ENCODE assay signal across 10 cellular contexts in the genomic region with DNA sequence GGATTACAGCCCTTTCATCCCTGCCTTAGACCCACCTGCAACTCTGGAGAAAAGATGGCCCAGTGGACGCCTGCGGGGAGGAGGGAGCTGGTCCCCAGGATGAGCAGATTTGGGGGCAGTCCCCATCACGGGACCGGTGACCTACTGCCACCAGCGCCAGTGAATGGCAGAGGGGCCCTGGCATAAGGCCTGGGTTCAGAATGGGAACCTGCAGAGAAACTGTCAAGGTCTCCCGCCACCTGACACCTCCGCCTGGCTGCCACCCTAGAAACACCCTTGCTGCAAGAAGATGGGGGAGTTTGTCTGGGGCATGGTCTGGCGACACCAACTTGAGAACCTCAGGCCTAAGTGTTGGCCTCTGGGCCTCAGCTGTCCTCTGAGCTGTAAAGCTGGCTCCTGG.
DNase-seq lines count a peak whose midpoint lies in the region; ATAC-seq and TF ChIP-seq lines count a peak whose summit lies in the region.
"Had no signal": no experiment of that assay in that cellular context is flagged by ENCODE, and none has a peak within 500 bp of the region (broad histone marks: within the 10 kb centered on the region; RNA-seq: fewer than 3 reads in every experiment).

No MANE protein-coding gene starts in this region.

- ATAC-seq in memory B cell (ENCODE audit: low read depth): no peak
- ATAC-seq in HG03439 (IDR thresholded peaks at IDR 0.05; ENCODE audit: unreplicated experiment): no peak
- no peak for ATAC-seq in upper lobe of left lung (ENCODE audit: low FRiP score in 2 of 2)

- WGBS in suprapubic skin: 66% methylated on average over 7 of the region's 8 CpGs
- 97 to 100% methylated on average over 4 to 8 of the region's 8 CpGs for WGBS in upper lobe of left lung, 2 donors

- no peaks in the 10 kb centered on the region for H3K9me2 ChIP-seq in MM.1S (replicated peaks; ENCODE audit: insufficient read depth, low read length)

- no peaks in the 10 kb centered on the region for H4K20me1 ChIP-seq in MM.1S (ENCODE audit: insufficient read depth, low read length)

- H3K27me3 ChIP-seq in MM.1S (replicated peaks; ENCODE audit: insufficient read depth, low read length): no peaks in the 10 kb centered on the region
- H3K27me3 ChIP-seq in suprapubic skin: no peaks in the 10 kb centered on the region
- no peaks in the 10 kb centered on the region for H3K27me3 ChIP-seq in upper lobe of left lung

- TF ChIP-seq CTCF in MM.1S (IDR thresholded peaks at IDR 0.05; ENCODE audit: low read length) (no peak), MCF 10A (IDR thresholded peaks at IDR 0.05; ENCODE audit: unreplicated experiment) (no peak), suprapubic skin (IDR thresholded peaks at IDR 0.05) (no peak), upper lobe of left lung (IDR thresholded peaks at IDR 0.05) (no peak)

- no peak overlapping the region for H3K9ac ChIP-seq in MM.1S (ENCODE audit: low read length)

- peaks cover 18% of the 10 kb centered on the region for H3F3A ChIP-seq in MM.1S (ENCODE audit: insufficient read depth, low read length)

- H3K27ac ChIP-seq in MM.1S (ENCODE audit: low read length) (peak overlapping the region; percentile 78; the same call in 1 of the 2 replicates), suprapubic skin (peak overlapping the region; percentile 72), upper lobe of left lung (peak overlapping the region in 2 of 4 donors; percentile 51 to 58)

- no peak overlapping the region for H2AFZ ChIP-seq in MM.1S (ENCODE audit: low read length)

- H3K4me1 ChIP-seq in MM.1S (ENCODE audit: low read length) (peaks cover 38% of the 10 kb centered on the region), suprapubic skin (peaks cover 98% of the 10 kb centered on the region), upper lobe of left lung (peaks cover 79 to 90% (median 82%) of the 10 kb centered on the region in 4 donors)

- DNase-seq in MM.1S (peak; percentile 6), MCF 10A (ENCODE audit: unreplicated experiment) (no peak), memory B cell (ENCODE audit: low spot score in 2 of 2) (no peak), suprapubic skin (ENCODE audit: low spot score in 2 of 2) (no peak), upper lobe of left lung (no peak)
- DNase-seq in activated CD4-positive, alpha-beta memory T cell treated with anti-CD3 and anti-CD28 coated beads, Interleukin-2, amount 10 ng/mL, durations not matched to agents 7 days and 5 days: no peak
- DNase-seq: activated naive CD8-positive, alpha-beta T cell treated with anti-CD3 and anti-CD28 coated beads, Interleukin-2, amount 10 ng/mL, durations not matched to agents 7 days and 5 days; KG1; NCI-H524 had no signal

- peaks cover 61% of the 10 kb centered on the region for H3K4me1 Mint-ChIP-seq in MCF 10A (ENCODE audit: insufficient read depth, unreplicated experiment)
- peaks cover 58% of the 10 kb centered on the region for H3K4me1 Mint-ChIP-seq in memory B cell
- peaks cover 76% of the 10 kb centered on the region for H3K4me1 Mint-ChIP-seq in activated CD4-positive, alpha-beta memory T cell treated with anti-CD3 and anti-CD28 coated beads, Interleukin-2, amount 10 ng/mL, durations not matched to agents 7 days and 5 days

- H3K36me3 Mint-ChIP-seq in MCF 10A (ENCODE audit: insufficient read depth, unreplicated experiment): peaks cover 21% of the 10 kb centered on the region
- peaks cover 8% of the 10 kb centered on the region for H3K36me3 Mint-ChIP-seq in memory B cell
- peaks cover 58% of the 10 kb centered on the region for H3K36me3 Mint-ChIP-seq in activated CD4-positive, alpha-beta memory T cell treated with anti-CD3 and anti-CD28 coated beads, Interleukin-2, amount 10 ng/mL, durations not matched to agents 7 days and 5 days (ENCODE audit: low read depth)

- H3K9me3 ChIP-seq in MM.1S (replicated peaks; ENCODE audit: insufficient read depth, low read length): no peaks in the 10 kb centered on the region
- H3K9me3 ChIP-seq in suprapubic skin: no peaks in the 10 kb centered on the region
- H3K9me3 ChIP-seq in upper lobe of left lung: no peaks in the 10 kb centered on the region

- H3K36me3 ChIP-seq in MM.1S (replicated peaks; ENCODE audit: insufficient read depth, low read length): no peaks in the 10 kb centered on the region
- H3K36me3 ChIP-seq in suprapubic skin: no peaks in the 10 kb centered on the region
- peaks cover 0 to 3% (median 0%) of the 10 kb centered on the region in 4 donors for H3K36me3 ChIP-seq in upper lobe of left lung

- TF ChIP-seq POLR2A in suprapubic skin (IDR thresholded peaks at IDR 0.05): no peak
- TF ChIP-seq POLR2A in upper lobe of left lung (IDR thresholded peaks at IDR 0.05): no peak

- H3K79me2 ChIP-seq in MM.1S (ENCODE audit: low read length): peaks cover 98% of the 10 kb centered on the region

- H3K27me3 Mint-ChIP-seq in MCF 10A (ENCODE audit: insufficient read depth, unreplicated experiment) (no peaks in the 10 kb centered on the region), memory B cell (no peaks in the 10 kb centered on the region)
- no peaks in the 10 kb centered on the region for H3K27me3 Mint-ChIP-seq in activated CD4-positive, alpha-beta memory T cell treated with anti-CD3 and anti-CD28 coated beads, Interleukin-2, amount 10 ng/mL, durations not matched to agents 7 days and 5 days
- H3K27me3 Mint-ChIP-seq: activated naive CD8-positive, alpha-beta T cell treated with anti-CD3 and anti-CD28 coated beads, Interleukin-2, amount 10 ng/mL, durations not matched to agents 7 days and 5 days had no signal

- H3K4me3 Mint-ChIP-seq in MCF 10A (ENCODE audit: unreplicated experiment): peak overlapping the region; percentile 60
- no peak overlapping the region for H3K4me3 Mint-ChIP-seq in memory B cell
- no peak overlapping the region for H3K4me3 Mint-ChIP-seq in activated CD4-positive, alpha-beta memory T cell treated with anti-CD3 and anti-CD28 coated beads, Interleukin-2, amount 10 ng/mL, durations not matched to agents 7 days and 5 days
- H3K4me3 Mint-ChIP-seq: activated naive CD8-positive, alpha-beta T cell treated with anti-CD3 and anti-CD28 coated beads, Interleukin-2, amount 10 ng/mL, durations not matched to agents 7 days and 5 days had no signal

- TF ChIP-seq EP300 in suprapubic skin (IDR thresholded peaks at IDR 0.05) (no peak), upper lobe of left lung (IDR thresholded peaks at IDR 0.05) (no peak)

- POLR2A ChIA-PET in MCF 10A (lab: Yijun Ruan, JAX): interaction anchor here (1.7 to 8.4 kb wide), 6 partner anchors 25 to 191 kb away, joined by 7 to 167 read pairs (median 26); no protein-coding TSS in a partner anchor
- POLR2A ChIA-PET in activated CD4-positive, alpha-beta memory T cell treated with anti-CD3 and anti-CD28 coated beads, Interleukin-2, amount 10 ng/mL, durations not matched to agents 7 days and 5 days (lab: Charles Lee): interaction anchor here (3.3 to 7.4 kb wide), 3 partner anchors 25 to 71 kb away, joined by 12 to 71 read pairs (median 21); no protein-coding TSS in a partner anchor

- CTCF ChIA-PET in MCF 10A (lab: Yijun Ruan, JAX): interaction anchor here (0.5 to 1.8 kb wide), 2 partner anchors 47 to 120 kb away, joined by 3 to 7 read pairs; no protein-coding TSS in a partner anchor
- CTCF ChIA-PET in activated CD4-positive, alpha-beta memory T cell treated with anti-CD3 and anti-CD28 coated beads, Interleukin-2, amount 10 ng/mL, durations not matched to agents 7 days and 5 days (lab: Charles Lee): interaction anchor here (1.2 kb wide), 1 partner anchor 16 kb away, joined by 3 read pairs; no protein-coding TSS in a partner anchor

- intact Hi-C loops in MCF 10A (cut with micrococcal nuclease): loop anchor here (5.0 kb wide), 1 partner anchor 144 kb away; no protein-coding TSS in a partner anchor

- peak overlapping the region; percentile 77; the same call in 1 of the 2 replicates for H3K4me2 ChIP-seq in MM.1S (ENCODE audit: low read depth, low read length)

- H3K9me3 Mint-ChIP-seq in MCF 10A (ENCODE audit: unreplicated experiment) (no peaks in the 10 kb centered on the region), memory B cell (no peaks in the 10 kb centered on the region)
- no peaks in the 10 kb centered on the region for H3K9me3 Mint-ChIP-seq in activated CD4-positive, alpha-beta memory T cell treated with anti-CD3 and anti-CD28 coated beads, Interleukin-2, amount 10 ng/mL, durations not matched to agents 7 days and 5 days
- H3K9me3 Mint-ChIP-seq: activated naive CD8-positive, alpha-beta T cell treated with anti-CD3 and anti-CD28 coated beads, Interleukin-2, amount 10 ng/mL, durations not matched to agents 7 days and 5 days had no signal

- H3K27ac Mint-ChIP-seq in MCF 10A (ENCODE audit: low read depth, unreplicated experiment) (peak overlapping the region; percentile 81), memory B cell (peak overlapping the region; percentile 69)
- H3K27ac Mint-ChIP-seq in activated CD4-positive, alpha-beta memory T cell treated with anti-CD3 and anti-CD28 coated beads, Interleukin-2, amount 10 ng/mL, durations not matched to agents 7 days and 5 days: no peak overlapping the region

- no TSS peak for BruUV-seq in MCF 10A (replicated peaks; lab: Mats Ljungman, UMichigan)

- H3K4me3 ChIP-seq in MM.1S (ENCODE audit: low read length) (no peak overlapping the region), suprapubic skin (no peak overlapping the region), upper lobe of left lung (no peak overlapping the region)
